ENCODE assay signal across 30 cellular contexts in genomic region chr13:61765940-61766666, GRCh38.
"Had no signal": no experiment of that assay in that cellular context is flagged by ENCODE, and none has a peak within 500 bp of the region (broad histone marks: within the 10 kb centered on the region; RNA-seq: fewer than 3 reads in every experiment).

No MANE protein-coding gene starts in this region.

- H3K9me3 Mint-ChIP-seq: activated T-cell treated with anti-CD3 and anti-CD28 coated beads, Interleukin-2, amount 50 U/mL, for 4 hours; endodermal cell had no signal

- H3K4me1 Mint-ChIP-seq: activated CD4-positive, alpha-beta memory T cell treated with anti-CD3 and anti-CD28 coated beads, Interleukin-2, amount 10 ng/mL, durations not matched to agents 7 days and 5 days; activated CD4-positive, alpha-beta T cell treated with anti-CD3 and anti-CD28 coated beads, Interleukin-2, amount 10 ng/mL, durations not matched to agents 7 days and 5 days; activated naive CD4-positive, alpha-beta T cell treated with anti-CD3 and anti-CD28 coated beads, Interleukin-2, amount 10 ng/mL, durations not matched to agents 7 days and 5 days; activated naive CD8-positive, alpha-beta T cell treated with anti-CD3 and anti-CD28 coated beads, Interleukin-2, amount 10 ng/mL, durations not matched to agents 7 days and 5 days; brain; T-helper 17 cell had no signal

- DNase-seq: activated CD4-positive, alpha-beta memory T cell treated with anti-CD3 and anti-CD28 coated beads, Interleukin-2, amount 10 ng/mL, durations not matched to agents 7 days and 5 days; activated CD4-positive, alpha-beta T cell treated with anti-CD3 and anti-CD28 coated beads for 1 hour; activated CD4-positive, alpha-beta T cell treated with anti-CD3 and anti-CD28 coated beads for 4 hours; activated CD4-positive, alpha-beta T cell treated with anti-CD3 and anti-CD28 coated beads, Interleukin-2, amount 10 ng/mL, durations not matched to agents 7 days and 5 days; activated CD4-positive, alpha-beta T cell treated with anti-CD3 and anti-CD28 coated beads, Interleukin-2, amount 50 U/mL, for 4 hours; activated CD4-positive, CD25-positive, alpha-beta regulatory T cell; activated effector memory CD4-positive, alpha-beta T cell treated with anti-CD3 and anti-CD28 coated beads, Interleukin-2, amount 50 U/mL, for 16 hours; activated naive CD4-positive, alpha-beta T cell treated with anti-CD3 and anti-CD28 coated beads, Interleukin-2, amount 10 ng/mL, durations not matched to agents 7 days and 5 days; activated naive CD8-positive, alpha-beta T cell treated with anti-CD3 and anti-CD28 coated beads, Interleukin-2, amount 10 ng/mL, durations not matched to agents 7 days and 5 days; activated T-cell treated with anti-CD3 and anti-CD28 coated beads, Interleukin-2, amount 50 U/mL, for 4 hours; central memory CD4-positive, alpha-beta T cell; dorsolateral prefrontal cortex; effector memory CD4-positive, alpha-beta T cell; foreskin fibroblast; head of caudate nucleus; T-helper 1 cell; T-helper 17 cell; T1000; WERI-Rb-1 had no signal

- ATAC-seq: activated naive CD4-positive, alpha-beta T cell treated with anti-CD3 and anti-CD28 coated beads, Interleukin-2, amount 50 U/mL, for 72 hours; activated T-cell treated with anti-CD3 and anti-CD28 coated beads, Interleukin-2, amount 50 U/mL, for 4 hours; esophagus mucosa; T-helper 17 cell had no signal

- H3K27me3 Mint-ChIP-seq: activated CD4-positive, alpha-beta memory T cell treated with anti-CD3 and anti-CD28 coated beads, Interleukin-2, amount 10 ng/mL, durations not matched to agents 7 days and 5 days; activated CD4-positive, alpha-beta T cell treated with anti-CD3 and anti-CD28 coated beads, Interleukin-2, amount 10 ng/mL, durations not matched to agents 7 days and 5 days; activated naive CD4-positive, alpha-beta T cell treated with anti-CD3 and anti-CD28 coated beads, Interleukin-2, amount 10 ng/mL, durations not matched to agents 7 days and 5 days; activated naive CD8-positive, alpha-beta T cell treated with anti-CD3 and anti-CD28 coated beads, Interleukin-2, amount 10 ng/mL, durations not matched to agents 7 days and 5 days; brain; dendritic cell treated with granulocyte-macrophage colony-stimulating factor and Interleukin-4, amounts not matched to agents 40 ng/mL and 50 ng/mL, for 4 days; T-helper 17 cell had no signal

- H3K27ac Mint-ChIP-seq: activated CD4-positive, alpha-beta memory T cell treated with anti-CD3 and anti-CD28 coated beads, Interleukin-2, amount 10 ng/mL, durations not matched to agents 7 days and 5 days; activated CD4-positive, alpha-beta T cell treated with anti-CD3 and anti-CD28 coated beads, Interleukin-2, amount 10 ng/mL, durations not matched to agents 7 days and 5 days; activated naive CD4-positive, alpha-beta T cell treated with anti-CD3 and anti-CD28 coated beads, Interleukin-2, amount 10 ng/mL, durations not matched to agents 7 days and 5 days; activated naive CD4-positive, alpha-beta T cell treated with anti-CD3 and anti-CD28 coated beads, Interleukin-2, amount 50 U/mL, for 72 hours; activated naive CD8-positive, alpha-beta T cell treated with anti-CD3 and anti-CD28 coated beads, Interleukin-2, amount 10 ng/mL, durations not matched to agents 7 days and 5 days; activated T-helper 2 cell treated with anti-CD3 and anti-CD28 coated beads, Interferon-gamma antibody, Interleukin-2, Interleukin-4, amounts not matched to agents 10 μg/mL and 5 μg/mL and 100 μg/mL, durations not matched to agents 14 hours and 24 hours and 36 hours; brain; dendritic cell treated with granulocyte-macrophage colony-stimulating factor and Interleukin-4, amounts not matched to agents 40 ng/mL and 50 ng/mL, for 4 days; endodermal cell; T-helper 17 cell; T-helper 2 cell treated with Interferon-gamma antibody and Interleukin-4, amounts not matched to agents 5 μg/mL and 100 μg/mL, for 36 hours had no signal

- H3K9me3 ChIP-seq: breast epithelium had no signal

- H3K36me3 Mint-ChIP-seq: activated naive CD4-positive, alpha-beta T cell treated with anti-CD3 and anti-CD28 coated beads, Interleukin-2, amount 10 ng/mL, durations not matched to agents 7 days and 5 days; activated naive CD4-positive, alpha-beta T cell treated with anti-CD3 and anti-CD28 coated beads, Interleukin-2, amount 50 U/mL, for 72 hours; activated naive CD8-positive, alpha-beta T cell treated with anti-CD3 and anti-CD28 coated beads, Interleukin-2, amount 10 ng/mL, durations not matched to agents 7 days and 5 days; brain had no signal

- H3K4me3 Mint-ChIP-seq: activated CD4-positive, alpha-beta memory T cell treated with anti-CD3 and anti-CD28 coated beads, Interleukin-2, amount 10 ng/mL, durations not matched to agents 7 days and 5 days; activated CD4-positive, alpha-beta T cell treated with anti-CD3 and anti-CD28 coated beads, Interleukin-2, amount 10 ng/mL, durations not matched to agents 7 days and 5 days; activated naive CD4-positive, alpha-beta T cell treated with anti-CD3 and anti-CD28 coated beads, Interleukin-2, amount 10 ng/mL, durations not matched to agents 7 days and 5 days; activated naive CD8-positive, alpha-beta T cell treated with anti-CD3 and anti-CD28 coated beads, Interleukin-2, amount 10 ng/mL, durations not matched to agents 7 days and 5 days; activated T-cell treated with anti-CD3 and anti-CD28 coated beads, Interleukin-2, amount 50 U/mL, for 4 hours; brain; dendritic cell treated with granulocyte-macrophage colony-stimulating factor and Interleukin-4, amounts not matched to agents 40 ng/mL and 50 ng/mL, for 4 days; endodermal cell; T-helper 17 cell; T-helper 2 cell treated with Interferon-gamma antibody and Interleukin-4, amounts not matched to agents 5 μg/mL and 100 μg/mL, for 36 hours had no signal

- H3K36me3 ChIP-seq: ascending aorta, breast epithelium, cardiac muscle cell, WERI-Rb-1 had no signal

- H3K4me3 ChIP-seq: ascending aorta, breast epithelium, cardiac muscle cell, coronary artery, dorsolateral prefrontal cortex had no signal

- H3K4me1 ChIP-seq: ascending aorta, breast epithelium had no signal
